18 cellular contexts compared by ENCODE assay signal in the genomic region with DNA sequence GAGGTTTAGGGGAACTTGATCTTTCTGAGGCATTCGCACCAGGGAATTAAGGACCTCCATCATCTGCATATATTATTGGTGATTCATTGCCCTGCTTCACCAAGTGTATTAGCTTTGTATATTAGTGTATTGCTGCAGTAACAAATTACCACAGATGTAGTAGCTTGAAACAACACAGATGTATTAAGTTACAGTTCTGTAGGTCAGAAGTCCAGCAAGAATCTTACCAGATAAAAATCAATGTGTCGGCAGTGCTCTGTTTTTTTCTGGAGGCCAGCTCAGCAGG.
DNase-seq lines count a peak whose midpoint lies in the region; ATAC-seq and TF ChIP-seq lines count a peak whose summit lies in the region.
"Had no signal": no experiment of that assay in that cellular context is flagged by ENCODE, and none has a peak within 500 bp of the region (broad histone marks: within the 10 kb centered on the region; RNA-seq: fewer than 3 reads in every experiment).

No MANE protein-coding gene starts in this region.

- no peaks in the 10 kb centered on the region for H3K9me3 ChIP-seq in mucosa of descending colon

- DNase-seq in brain microvascular endothelial cell (peak; percentile 12), fibroblast of villous mesenchyme (ENCODE audit: low read depth) (peak; percentile 5), smooth muscle cell of the brain vasculature (ENCODE audit: low read depth, low spot score) (peak; percentile 6), mucosa of descending colon (no peak), GM10248 (ENCODE audit: extremely low spot score) (no peak), omental fat pad (ENCODE audit: low spot score) (no peak)
- DNase-seq: CD8-positive, alpha-beta T cell; DMS79 treated with DMSO at 0.1 percent for 48 hours; GDM1; Karpas-422; NCI-H1417 treated with DMSO at 0.1 percent for 48 hours; NCI-H2029; NCI-H2171 treated with DMSO at 0.1 percent for 48 hours; NCI-H510A; NCI-H82 had no signal

- intact Hi-C loops in mucosa of descending colon (cut with DNase I, micrococcal nuclease) = no loop called here

- ATAC-seq in mucosa of descending colon = no peak
- ATAC-seq in omental fat pad (ENCODE audit: low FRiP score) = no peak
- ATAC-seq: CD8-positive, alpha-beta T cell; Panc1; Right ventricle myocardium inferior had no signal

- in situ Hi-C loops in brain microvascular endothelial cell (cut with HindIII; ENCODE audit: low pct_ligation_motif_present, low sequenced_read_pairs) = no loop called here

- POLR2A ChIA-PET in GM10248 (lab: Yijun Ruan, JAX) = no interaction called here

- H3K27me3 ChIP-seq in brain microvascular endothelial cell (replicated peaks) = no peaks in the 10 kb centered on the region

- no peaks in the 10 kb centered on the region for H3K4me1 ChIP-seq in mucosa of descending colon (ENCODE audit: low read depth)

- H3K4me3 ChIP-seq in brain microvascular endothelial cell (ENCODE audit: low read depth, low read length) (no peak overlapping the region), fibroblast of villous mesenchyme (ENCODE audit: low read depth, low read length) (no peak overlapping the region), mucosa of descending colon (no peak overlapping the region)

- CTCF ChIA-PET in GM10248 (lab: Yijun Ruan, JAX) = no interaction called here

- no peak overlapping the region for H3K27ac ChIP-seq in brain microvascular endothelial cell

- H3K36me3 ChIP-seq in brain microvascular endothelial cell (replicated peaks) (no peaks in the 10 kb centered on the region), mucosa of descending colon (ENCODE audit: low read depth) (no peaks in the 10 kb centered on the region)

- TF ChIP-seq CTCF in brain microvascular endothelial cell (IDR thresholded peaks at IDR 0.05; ENCODE audit: low read depth, low read length, missing control alignments) (no peak), fibroblast of villous mesenchyme (IDR thresholded peaks at IDR 0.05; ENCODE audit: insufficient read depth, low read depth, low read length) (no peak), mucosa of descending colon (IDR thresholded peaks at IDR 0.05) (no peak), GM10248 (IDR thresholded peaks at IDR 0.05; ENCODE audit: control extremely low read depth, extremely low read depth, low read depth, missing control alignments) (no peak), omental fat pad (IDR thresholded peaks at IDR 0.05) (no peak)

TF ChIP-seq in PFSK-1, 5 proteins besides CTCF, POLR2A, EP300 and RAD21:
- TF ChIP-seq FOXP2 (optimal IDR thresholded peaks at IDR 0.05; ENCODE audit: borderline replicate concordance, extremely low read depth, extremely low read length, insufficient read depth) (no peak), REST (IDR thresholded peaks at IDR 0.05; ENCODE audit: insufficient read depth in 1 of 2, low read depth in 2 of 2, low read length in 2 of 2) (no peak), SIN3A (IDR thresholded peaks at IDR 0.05; ENCODE audit: borderline replicate concordance, insufficient read depth, low read length) (0 out of 2 replicates have a peak, but pooled peaks have one; percentile 21), TAF1 (IDR thresholded peaks at IDR 0.05; ENCODE audit: borderline replicate concordance, insufficient read depth, low read length) (no peak; the same call in 1 of the 2 replicates), POLR2AphosphoS5 (IDR thresholded peaks at IDR 0.05; ENCODE audit: low read depth, low read length) (peak; percentile 26; the same call in 1 of the 2 replicates)
TF ChIP-seq in PFSK-1: peak in this region for 2.

Comparison
In these comparisons a context has a peak if more than half of its experiments do, and no peak if none do; other contexts are left out.
1. DNase-seq: peak in brain microvascular endothelial cell (single experiment), fibroblast of villous mesenchyme (single experiment) and smooth muscle cell of the brain vasculature (single experiment); none in mucosa of descending colon (0 of 3), GM10248 (single experiment) and omental fat pad (single experiment).